Comparison of ENCODE assay signal across 8 cellular contexts in the genomic region with DNA sequence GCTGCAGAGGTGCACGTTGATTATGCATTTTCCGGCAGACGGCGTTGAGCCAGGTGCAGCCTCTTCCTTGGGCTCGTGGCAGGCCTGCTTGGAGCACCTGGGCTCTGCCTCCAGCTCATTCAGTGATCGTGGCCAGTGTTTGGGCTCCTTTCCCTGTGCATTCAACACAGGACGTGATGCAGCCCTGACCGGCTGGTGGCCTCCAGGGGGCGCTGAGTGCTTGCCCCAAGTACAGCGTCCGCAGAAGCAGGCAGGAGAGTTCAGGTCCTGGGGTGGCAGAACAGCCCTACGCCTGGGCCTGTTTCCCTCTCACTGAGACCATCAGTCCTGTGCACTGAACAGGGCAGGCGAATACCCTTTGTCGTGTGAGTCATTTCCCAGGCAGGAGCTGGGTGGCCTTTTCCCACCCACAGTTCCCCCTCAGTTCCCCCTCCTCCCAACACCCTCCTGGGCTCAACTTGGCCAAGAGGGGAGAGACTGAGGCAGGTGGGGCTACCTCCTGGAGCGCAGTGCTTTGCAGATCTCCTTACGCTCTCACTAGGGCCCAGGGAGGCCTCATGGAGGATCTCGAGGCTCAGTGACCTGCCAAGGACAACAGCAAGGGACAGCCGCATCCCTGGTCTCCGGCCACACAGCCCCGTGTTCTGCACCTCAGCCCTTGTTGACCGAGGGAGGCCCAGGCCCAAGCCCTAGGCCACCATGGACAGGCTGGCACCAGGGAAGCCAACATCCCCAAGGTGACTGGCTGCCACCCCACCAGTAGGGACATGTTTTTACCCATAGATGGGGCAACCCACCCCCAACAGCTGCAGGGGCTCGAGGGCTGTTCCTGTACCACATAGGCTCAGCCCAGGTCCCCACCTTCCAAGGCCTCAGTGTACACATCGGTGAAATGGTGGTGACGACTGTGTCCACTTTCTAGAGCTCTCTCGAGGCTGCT. TPM values are rescaled to one million over a fixed set of nuclear protein-coding genes. Genes with fewer than 3 reads are reported as not detected.
DNase-seq lines count a peak whose midpoint lies in the region; ATAC-seq and TF ChIP-seq lines count a peak whose summit lies in the region.

No MANE protein-coding gene starts in this region.

- H3K4me2 ChIP-seq in OCI-LY3 (ENCODE audit: low read length) = no peak overlapping the region

- H3K27ac ChIP-seq in HUES6 (ENCODE audit: low read depth, low read length) (0 out of 2 replicates have a peak overlapping the region, but pooled peaks have one; percentile 11), OCI-LY3 (ENCODE audit: low read length) (no peak overlapping the region), esophagus (ENCODE audit: low read depth in 2 of 2, low read length in 1 of 2) (peak overlapping the region; percentile 15 to 27)
- no peak overlapping the region for H3K27ac ChIP-seq in naive thymus-derived CD4-positive, alpha-beta T cell (ENCODE audit: low read depth, low read length)

- no peaks in the 10 kb centered on the region for H3K27me3 ChIP-seq in HUES6 (ENCODE audit: control insufficient read depth, insufficient read depth, low read length)
- no peaks in the 10 kb centered on the region for H3K27me3 ChIP-seq in OCI-LY3 (ENCODE audit: low read depth, low read length)
- no peaks in the 10 kb centered on the region for H3K27me3 ChIP-seq in esophagus (ENCODE audit: control insufficient read depth in 1 of 2, insufficient read depth in 2 of 2, low read length in 2 of 2)
- no peaks in the 10 kb centered on the region for H3K27me3 ChIP-seq in naive thymus-derived CD4-positive, alpha-beta T cell (ENCODE audit: control insufficient read depth in 2 of 2, insufficient read depth in 2 of 2, low read length in 2 of 2)

- DNase-seq in COLO829 (ENCODE audit: low spot score) (peak; percentile 38), activated T-cell treated with anti-CD3 and anti-CD28 coated beads for 1 hour (ENCODE audit: low read depth) (peak; percentile 76)
- DNase-seq in naive thymus-derived CD4-positive, alpha-beta T cell = peak; percentile 65 to 81 (median 75)
- DNase-seq in stimulated activated CD8-positive, alpha-beta memory T cell treated with anti-CD3 and anti-CD28 coated beads, Interleukin-7, amount 100 ng/mL, for 1 hour (ENCODE audit: low read depth in 2 of 2) = peak; percentile 55 to 71

- no peaks in the 10 kb centered on the region for H4K20me1 ChIP-seq in OCI-LY3 (ENCODE audit: insufficient read depth, low read length)

- H3K9me3 Mint-ChIP-seq in naive thymus-derived CD4-positive, alpha-beta T cell = no peaks in the 10 kb centered on the region

- no peak overlapping the region for H2AFZ ChIP-seq in OCI-LY3 (ENCODE audit: low read depth, low read length)

- peaks cover 0 to 4% (median 0%) of the 10 kb centered on the region in 7 donors for H3K4me1 Mint-ChIP-seq in naive thymus-derived CD4-positive, alpha-beta T cell

- H3K79me2 ChIP-seq in OCI-LY3 (ENCODE audit: low read length) = no peaks in the 10 kb centered on the region

- TF ChIP-seq CTCF in OCI-LY3 (IDR thresholded peaks at IDR 0.05; ENCODE audit: low read depth, low read length) = peak; percentile 83

- H3K27ac Mint-ChIP-seq in naive thymus-derived CD4-positive, alpha-beta T cell = peak overlapping the region in 1 of 9 donors; percentile 69

- H3K9ac ChIP-seq in HUES6 (ENCODE audit: low read length) (no peak overlapping the region), OCI-LY3 (ENCODE audit: low read length) (no peak overlapping the region)

- H3K4me3 ChIP-seq in HUES6 (ENCODE audit: low read depth, low read length) (no peak overlapping the region), OCI-LY3 (ENCODE audit: low read length) (no peak overlapping the region), esophagus (ENCODE audit: low read depth in 1 of 2, low read length in 2 of 2) (no peak overlapping the region)
- H3K4me3 ChIP-seq in naive thymus-derived CD4-positive, alpha-beta T cell (ENCODE audit: low read length) = no peak overlapping the region

- H3K4me3 Mint-ChIP-seq in naive thymus-derived CD4-positive, alpha-beta T cell = no peak overlapping the region

- peak; percentile 87 for ATAC-seq in naive thymus-derived CD4-positive, alpha-beta T cell
- no peak for ATAC-seq in HG03135 (IDR thresholded peaks at IDR 0.05; ENCODE audit: unreplicated experiment)

- H3K36me3 Mint-ChIP-seq in naive thymus-derived CD4-positive, alpha-beta T cell = peaks cover 0 to 5% (median 0%) of the 10 kb centered on the region in 5 donors

- H3K9me3 ChIP-seq in HUES6 (ENCODE audit: control insufficient read depth, insufficient read depth, low read depth, low read length) (no peaks in the 10 kb centered on the region), OCI-LY3 (ENCODE audit: insufficient read depth, low read length) (no peaks in the 10 kb centered on the region), esophagus (ENCODE audit: control insufficient read depth in 2 of 2, insufficient read depth in 1 of 2, low read depth in 1 of 2, low read length in 1 of 2) (no peaks in the 10 kb centered on the region)
- no peaks in the 10 kb centered on the region for H3K9me3 ChIP-seq in naive thymus-derived CD4-positive, alpha-beta T cell (ENCODE audit: control insufficient read depth in 2 of 3, low read length in 3 of 3)

- H3K27me3 Mint-ChIP-seq in naive thymus-derived CD4-positive, alpha-beta T cell = no peaks in the 10 kb centered on the region

- intact Hi-C loops in naive thymus-derived CD4-positive, alpha-beta T cell (cut with micrococcal nuclease) = loop anchor here (1.0 to 5.0 kb wide), 5 partner anchors 82 to 564 kb away; a partner anchor contains a TSS

- H3K36me3 ChIP-seq in HUES6 (ENCODE audit: control insufficient read depth, insufficient read depth, low read length) = peaks cover 46% of the 10 kb centered on the region
- H3K36me3 ChIP-seq in OCI-LY3 (replicated peaks; ENCODE audit: low read depth, low read length) = no peaks in the 10 kb centered on the region
- H3K36me3 ChIP-seq in esophagus (ENCODE audit: control insufficient read depth in 2 of 2, insufficient read depth in 2 of 2, low read length in 1 of 2) = peaks cover 25 to 70% of the 10 kb centered on the region in 2 donors
- H3K36me3 ChIP-seq in naive thymus-derived CD4-positive, alpha-beta T cell (ENCODE audit: control insufficient read depth in 2 of 3, insufficient read depth in 3 of 3, low read length in 3 of 3) = peaks cover 0 to 17% (median 0%) of the 10 kb centered on the region in 3 experiments

- 41 to 50% methylated on average over 25 of the region's 25 CpGs for WGBS in esophagus, 2 donors

- POLR2A ChIA-PET in naive thymus-derived CD4-positive, alpha-beta T cell (lab: Charles Lee) = no interaction called here

- H3K4me1 ChIP-seq in HUES6 (ENCODE audit: control insufficient read depth, insufficient read depth, low read length) (no peaks in the 10 kb centered on the region), OCI-LY3 (ENCODE audit: low read length) (no peaks in the 10 kb centered on the region), esophagus (ENCODE audit: control insufficient read depth in 2 of 2, insufficient read depth in 2 of 2, low read length in 1 of 2) (peaks cover 0 to 6% of the 10 kb centered on the region in 2 donors)
- no peaks in the 10 kb centered on the region for H3K4me1 ChIP-seq in naive thymus-derived CD4-positive, alpha-beta T cell (ENCODE audit: control insufficient read depth in 2 of 2, insufficient read depth in 2 of 2, low read length in 2 of 2)

- CTCF ChIA-PET in naive thymus-derived CD4-positive, alpha-beta T cell (lab: Charles Lee) = interaction anchor here (0.5 to 2.3 kb wide), 10 partner anchors 79 to 967 kb away, joined by 3 to 18 read pairs (median 4); a partner anchor contains a TSS

RNA-seq across cellular contexts. Expression of a gene that starts 52.9 kb away (rescaled TPM):
- polyA plus RNA-seq in esophagus = 10 to 100 TPM; 10.7 to 17.5 TPM
- 10 to 100 TPM; 15.1 to 23.3 (median 19.8) TPM for total RNA-seq in naive thymus-derived CD4-positive, alpha-beta T cell
- polyA plus RNA-seq in naive thymus-derived CD4-positive, alpha-beta T cell = 1 to 10 TPM; 4.0 to 7.7 TPM

RNA-seq across cellular contexts. Expression of a gene that starts 53.0 kb away (rescaled TPM):
- 1,000 to 10,000 TPM; 3,023 to 3,281 TPM for polyA plus RNA-seq in esophagus
- 1,000 to 10,000 TPM; 1,005 to 1,932 (median 1,675) TPM for total RNA-seq in naive thymus-derived CD4-positive, alpha-beta T cell
- 1,000 to 10,000 TPM; 1,937 to 1,958 TPM for polyA plus RNA-seq in naive thymus-derived CD4-positive, alpha-beta T cell

Comparison
In these comparisons a context has a peak if more than half of its experiments do, and no peak if none do; other contexts are left out.
1. H3K27ac ChIP-seq: peak in HUES6 (single experiment) and esophagus (2 of 2); none in OCI-LY3 (single experiment) and naive thymus-derived CD4-positive, alpha-beta T cell (single experiment).
2. Peak in every context shown above with its lines, with median percentiles within 50 percentile points of each other: DNase-seq.